In genomic region chr3:89619263-89619662, GRCh38 we compare ENCODE assay signal across 24 cellular contexts.
"Had no signal": no experiment of that assay in that cellular context is flagged by ENCODE, and none has a peak within 500 bp of the region (broad histone marks: within the 10 kb centered on the region; RNA-seq: fewer than 3 reads in every experiment).

No MANE protein-coding gene starts in this region.

- H3K9me3 ChIP-seq: stomach, suprapubic skin, testis, thoracic aorta, thyroid gland, tibial artery, tibial nerve, transverse colon, upper lobe of left lung, upper lobe of right lung, uterus, vagina had no signal

- H3K27me3 ChIP-seq: stomach, suprapubic skin, testis, thyroid gland, tibial artery, tibial nerve, transverse colon, upper lobe of left lung, upper lobe of right lung, uterus, vagina had no signal

- H3K4me3 ChIP-seq: stomach, suprapubic skin, testis, thoracic aorta, thyroid gland, tibial artery, tibial nerve, transverse colon, upper lobe of left lung, upper lobe of right lung, uterus, vagina had no signal

- H3K27ac ChIP-seq: stomach, suprapubic skin, testis, thoracic aorta, thyroid gland, tibial artery, tibial nerve, transverse colon, upper lobe of left lung, upper lobe of right lung, uterus, vagina had no signal

- DNase-seq: stimulated activated CD4-positive, alpha-beta T cell treated with anti-CD3 and anti-CD28 coated beads, Interleukin-2, amount 100 ng/mL, for 48 hours; stimulated activated CD4-positive, alpha-beta T cell treated with anti-CD3 and anti-CD28 coated beads, Interleukin-4, amount 100 ng/mL, for 1 hour; stimulated activated CD4-positive, alpha-beta T cell treated with anti-CD3 and anti-CD28 coated beads, Interleukin-4, amount 100 ng/mL, for 24 hours; stimulated activated CD4-positive, alpha-beta T cell treated with anti-CD3 and anti-CD28 coated beads, Interleukin-4, amount 100 ng/mL, for 4 hours; stimulated activated CD8-positive, alpha-beta memory T cell treated with anti-CD3 and anti-CD28 coated beads, Interleukin-4, amount 100 ng/mL, for 48 hours; stimulated activated naive B cell treated with anti-CD40 and anti-IgM and Interleukin-4, amounts not matched to agents 10 μg/mL and 1 μg/mL and 100 μg/mL, for 72 hours; stimulated activated naive CD4-positive, alpha-beta T cell; stimulated activated naive CD4-positive, alpha-beta T cell treated with Interleukin-2 at 50 U/mL for 16 hours; stimulated activated naive CD8-positive, alpha-beta T cell treated with anti-CD3 and anti-CD28 coated beads, Interleukin-15, amount 100 ng/mL, for 72 hours; stimulated activated naive CD8-positive, alpha-beta T cell treated with anti-CD3 and anti-CD28 coated beads, Interleukin-15, Interleukin-2, amounts not matched to agents 100 U/mL and 50 U/mL, for 24 hours; stomach; substantia nigra; testis; thyroid gland; tibial artery; transverse colon; trophoblast cell; upper lobe of left lung; upper lobe of right lung; uterus had no signal

- H3K36me3 ChIP-seq: stomach, suprapubic skin, thoracic aorta, thyroid gland, tibial artery, tibial nerve, transverse colon, upper lobe of left lung, upper lobe of right lung, uterus, vagina had no signal
